ENCODE assay signal across 24 cellular contexts in the genomic region with DNA sequence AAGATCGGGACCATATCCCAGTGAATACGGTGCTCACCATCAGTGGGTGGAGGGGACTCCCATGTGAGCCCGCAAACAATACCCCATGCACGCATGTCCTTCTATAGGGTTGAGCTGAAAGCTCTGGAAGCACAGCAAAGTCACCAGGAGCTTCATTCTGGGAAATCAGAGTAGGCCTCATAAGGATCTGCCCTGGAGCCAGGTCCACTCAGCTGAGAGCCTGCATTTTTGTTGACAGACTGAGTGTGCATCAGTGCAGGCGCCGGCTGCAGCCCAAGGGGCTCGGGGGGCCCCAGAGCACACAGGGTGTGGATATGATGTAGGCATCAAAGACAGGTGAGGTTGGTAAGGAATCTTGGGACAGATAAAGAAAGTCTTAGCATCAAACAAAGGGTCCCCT.
"Had no signal": no experiment of that assay in that cellular context is flagged by ENCODE, and none has a peak within 500 bp of the region (broad histone marks: within the 10 kb centered on the region; RNA-seq: fewer than 3 reads in every experiment).

No MANE protein-coding gene starts in this region.

- DNase-seq: dermis blood vessel endothelial cell; dorsolateral prefrontal cortex; effector CD8-positive, alpha-beta T cell; effector memory CD8-positive, alpha-beta T cell; esophagus squamous epithelium; foreskin fibroblast; foreskin melanocyte; gastrocnemius medialis; glutamatergic neuron; heart right ventricle; hippocampal formation; kidney; left cardiac atrium; left ventricle myocardium inferior; mesenchymal stem cell; naive B cell had no signal

- H3K9me3 Mint-ChIP-seq: effector memory CD8-positive, alpha-beta T cell; endodermal cell; mesothelial cell of epicardium had no signal

- H3K27ac ChIP-seq: dorsolateral prefrontal cortex, epithelial cell of prostate, esophagus squamous epithelium, gastrocnemius medialis, heart right ventricle, left ventricle myocardium inferior, lower lobe of right lung had no signal

- H3K27ac Mint-ChIP-seq: effector memory CD8-positive, alpha-beta T cell; endodermal cell; mesothelial cell of epicardium had no signal

- H3K27me3 ChIP-seq: dorsolateral prefrontal cortex, esophagus squamous epithelium, gastrocnemius medialis, heart right ventricle had no signal

- H3K4me3 Mint-ChIP-seq: effector memory CD8-positive, alpha-beta T cell; endodermal cell; mesothelial cell of epicardium had no signal

- H3K4me3 ChIP-seq: dorsolateral prefrontal cortex, esophagus squamous epithelium, gastrocnemius medialis, heart right ventricle, left ventricle myocardium inferior, lower lobe of right lung, mucosa of descending colon had no signal

- ATAC-seq: effector memory CD8-positive, alpha-beta T cell; gastrocnemius medialis; heart right ventricle; left cardiac atrium; lower lobe of right lung had no signal

- H3K36me3 Mint-ChIP-seq: mesothelial cell of epicardium, naive B cell had no signal

- H3K9me3 ChIP-seq: esophagus squamous epithelium, gastrocnemius medialis, heart right ventricle, left ventricle myocardium inferior, lower lobe of right lung, mucosa of descending colon had no signal

- H3K36me3 ChIP-seq: esophagus squamous epithelium, gastrocnemius medialis, heart right ventricle, left ventricle myocardium inferior, lower lobe of right lung had no signal

- H3K4me1 Mint-ChIP-seq: naive B cell had no signal

- FAIRE-seq: colon, endometrium, islet of Langerhans, kidney had no signal
